ENCODE assay signal across 11 cellular contexts in the genomic region with DNA sequence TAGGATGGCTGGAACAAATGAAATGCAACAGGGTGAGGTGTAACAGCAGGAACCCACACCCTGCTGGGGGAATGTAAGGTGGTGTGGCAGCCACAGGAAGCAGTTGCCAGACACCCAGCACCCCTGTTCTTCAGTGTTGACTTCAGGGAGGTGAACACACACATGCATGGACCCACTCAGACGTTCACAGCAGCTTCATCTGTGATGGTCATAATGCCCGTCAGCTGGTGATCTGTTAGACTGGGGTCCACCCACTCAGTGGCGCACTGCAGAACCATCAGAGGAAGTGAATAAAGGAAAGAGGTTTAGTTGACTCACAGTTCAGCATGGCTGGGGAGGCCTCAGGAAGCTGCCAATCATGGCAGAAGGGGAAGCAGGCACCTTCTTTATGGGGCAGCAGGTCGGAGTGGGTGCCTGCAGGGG. TPM values are rescaled to one million over a fixed set of nuclear protein-coding genes. Genes with fewer than 3 reads are reported as not detected.
A peak's percentile ranks its signal among the peaks of the same experiment; 100 is the strongest.
DNase-seq lines count a peak whose midpoint lies in the region; ATAC-seq, FAIRE-seq and TF ChIP-seq lines count a peak whose summit lies in the region.
"Had no signal": no experiment of that assay in that cellular context is flagged by ENCODE, and none has a peak within 500 bp of the region (broad histone marks: within the 10 kb centered on the region; RNA-seq: fewer than 3 reads in every experiment).

No MANE protein-coding gene starts in this region.

- no peaks in the 10 kb centered on the region for H3K9me3 Mint-ChIP-seq in T-cell

- no peak overlapping the region for H3K4me3 ChIP-seq in GM12878
- H3K4me3 ChIP-seq: Peyer's patch had no signal

- ATAC-seq in T-cell (replicated peaks in 1 of 4) (peak in 1 of 4 experiments; percentile 36), GM12878 (peak; percentile 50), GM21423 (IDR thresholded peaks at IDR 0.05; ENCODE audit: unreplicated experiment) (no peak), HG02759 (IDR thresholded peaks at IDR 0.05; ENCODE audit: unreplicated experiment) (no peak)

- no peak overlapping the region for H2AFZ ChIP-seq in GM12878 (ENCODE audit: control insufficient read depth, low read depth, low read length)

- H3K36me3 Mint-ChIP-seq in T-cell, result peaks cover 3% of the 10 kb centered on the region

- no peak for TF ChIP-seq POLR2A in GM12878 (IDR thresholded peaks at IDR 0.05; ENCODE audit: low read depth, low read length)

- no peak overlapping the region for H3K27ac ChIP-seq in GM12878 (ENCODE audit: control insufficient read depth, insufficient read depth)
- H3K27ac ChIP-seq: epithelial cell of prostate, Peyer's patch had no signal

- in situ Hi-C loops in GM12878 (cut with MboI), result no loop called here

- no peak overlapping the region for H3K4me2 ChIP-seq in GM12878 (ENCODE audit: control insufficient read depth, insufficient read depth)

- WGBS in GM12878 (ENCODE audit: insufficient coverage, insufficient replicate concordance, low lambda C conversion rate, missing lambda C conversion rate), result 15% methylated on average over 4 of the region's 4 CpGs

- H3K4me1 ChIP-seq in GM12878 (ENCODE audit: control insufficient read depth, insufficient read depth, low read length), result no peaks in the 10 kb centered on the region; the same call in none of the 2 replicates
- H3K4me1 ChIP-seq: Peyer's patch had no signal

- H3K4me3 Mint-ChIP-seq in T-cell, result no peak overlapping the region

- H3K9ac ChIP-seq in GM12878 (ENCODE audit: control insufficient read depth, insufficient read depth, low read length), result no peak overlapping the region

- CTCF ChIA-PET in T-cell (lab: Charles Lee), result no interaction called here
- CTCF ChIA-PET in GM12878 (lab: Yijun Ruan, JAX), result interaction anchor here (1.8 kb wide), 1 partner anchor 106 kb away, joined by 7 read pairs; no protein-coding TSS in a partner anchor

- no peak for TF ChIP-seq RAD21 in GM12878 (IDR thresholded peaks at IDR 0.05; ENCODE audit: insufficient read depth, low read depth, low read length)

- no peaks in the 10 kb centered on the region for H3K9me3 ChIP-seq in GM12878 (replicated peaks; ENCODE audit: control insufficient read depth, insufficient read depth, low read length)
- H3K9me3 ChIP-seq: Peyer's patch had no signal

- H3K79me2 ChIP-seq in GM12878 (ENCODE audit: control insufficient read depth, insufficient read depth, low read length), result no peaks in the 10 kb centered on the region

- peak; percentile 43 for DNase-seq in HT1080 (ENCODE audit: low read depth)
- DNase-seq in T-cell, result peak in 2 of 34 experiments; percentile 23 to 30
- no peak for DNase-seq in GM12878 (ENCODE audit: low read depth, low spot score)
- peak; percentile 15 to 33 for DNase-seq in stimulated activated CD4-positive, alpha-beta T cell treated with anti-CD3 and anti-CD28 coated beads, Interleukin-4, amount 100 ng/mL, for 4 hours
- no peak for DNase-seq in GOT3 (lab: John Stamatoyannopoulos, UW)
- no peak for DNase-seq in hepatic stellate cell (ENCODE audit: low spot score)
- DNase-seq: DMS79 treated with DMSO at 0.1 percent for 48 hours, Peyer's patch had no signal

- H3K27ac Mint-ChIP-seq in T-cell, result peak overlapping the region; percentile 38 to 83

- intact Hi-C loops in GM12878 (cut with micrococcal nuclease; ENCODE audit: unreplicated experiment), result no loop called here

- no peaks in the 10 kb centered on the region for H3K27me3 Mint-ChIP-seq in T-cell

- RAD21 ChIA-PET in GM12878 (lab: Charles Lee; ENCODE audit: unreplicated experiment), result no interaction called here

- no peaks in the 10 kb centered on the region for H3K36me3 ChIP-seq in GM12878 (ENCODE audit: control insufficient read depth in 2 of 2, insufficient read depth in 2 of 2, low read length in 1 of 2)

- no peak for TF ChIP-seq CTCF in GM12878 (IDR thresholded peaks at IDR 0.05 in 2 of 3, conservative IDR thresholded peaks at IDR 0.05 in 1 of 3; ENCODE audit: control insufficient read depth in 2 of 3, extremely low read depth in 1 of 3, insufficient read depth in 1 of 3, low read depth in 3 of 3, low read length in 3 of 3)

- TF ChIP-seq EP300 in GM12878 (IDR thresholded peaks at IDR 0.05; ENCODE audit: borderline replicate concordance in 1 of 2, control insufficient read depth in 1 of 2, low read depth in 2 of 2, low read length in 2 of 2), result no peak

- FAIRE-seq in GM12878 (lab: Jason Lieb, UNC), result no peak

- BruUV-seq in GM12878 (replicated peaks; lab: Mats Ljungman, UMichigan), result no TSS peak

- POLR2A ChIA-PET in T-cell (lab: Charles Lee), result no interaction called here
- POLR2A ChIA-PET in GM12878 (lab: Charles Lee), result no interaction called here

- no peaks in the 10 kb centered on the region for H4K20me1 ChIP-seq in GM12878 (ENCODE audit: control insufficient read depth, insufficient read depth)

- SMC1A ChIA-PET in GM12878 (lab: Charles Lee; ENCODE audit: uncharacterized antibody, unreplicated experiment), result interaction anchor here (0.9 to 1.1 kb wide), 3 partner anchors 23 to 114 kb away, joined by 3 to 4 read pairs (median 3); no protein-coding TSS in a partner anchor

- peaks cover 11 to 15% (median 12%) of the 10 kb centered on the region in 3 donors for H3K4me1 Mint-ChIP-seq in T-cell

- H3K27me3 ChIP-seq in GM12878 (replicated peaks in 1 of 2; ENCODE audit: control insufficient read depth in 2 of 2, insufficient read depth in 2 of 2, low read length in 1 of 2), result no peaks in the 10 kb centered on the region
- H3K27me3 ChIP-seq: Peyer's patch had no signal

TF ChIP-seq in GM12878, 131 proteins besides CTCF, POLR2A, EP300 and RAD21:
- TF ChIP-seq, protein P1, sequence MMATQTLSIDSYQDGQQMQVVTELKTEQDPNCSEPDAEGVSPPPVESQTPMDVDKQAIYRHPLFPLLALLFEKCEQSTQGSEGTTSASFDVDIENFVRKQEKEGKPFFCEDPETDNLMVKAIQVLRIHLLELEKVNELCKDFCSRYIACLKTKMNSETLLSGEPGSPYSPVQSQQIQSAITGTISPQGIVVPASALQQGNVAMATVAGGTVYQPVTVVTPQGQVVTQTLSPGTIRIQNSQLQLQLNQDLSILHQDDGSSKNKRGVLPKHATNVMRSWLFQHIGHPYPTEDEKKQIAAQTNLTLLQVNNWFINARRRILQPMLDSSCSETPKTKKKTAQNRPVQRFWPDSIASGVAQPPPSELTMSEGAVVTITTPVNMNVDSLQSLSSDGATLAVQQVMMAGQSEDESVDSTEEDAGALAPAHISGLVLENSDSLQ (IDR thresholded peaks at IDR 0.05), result peak; percentile 80
- TF ChIP-seq RB1 (IDR thresholded peaks at IDR 0.05; ENCODE audit: borderline replicate concordance), result no peak

RNA-seq across cellular contexts. Expression of a gene that starts 22.7 kb away (rescaled TPM):
- 0.20 TPM in 1 of 2 replicates, not detected in the other for total RNA-seq in HT1080 (2014; rRNA removed; shearing (Covaris generic))
- polyA plus RNA-seq in HT1080 (2015; cell fraction: cytosol; rRNA removed), result 0.03 TPM in 1 of 2 replicates, not detected in the other
- 1.0 and 1.1 TPM in 2 replicates for polyA plus RNA-seq in HT1080 (2015; cell fraction: nucleus; rRNA removed)
- total RNA-seq in T-cell, result 1 to 10 TPM in 4 of 5 donors, under 1 TPM in 1; 0.93 to 9.0 (median 6.0) TPM
- 1.2 and 2.5 TPM in 2 replicates for total RNA-seq in GM12878 (2013; cell fraction: nucleolus; rRNA removed)
- total RNA-seq in GM12878 (2014; rRNA removed), result 0.49 and 1.0 TPM in 2 replicates
- total RNA-seq in GM12878 (2014; rRNA removed; fragmentation: Illumina TruSeq; extraction: Trizol), result 0.54 and 0.64 TPM in 2 replicates
- 2.7 and 4.0 TPM in 2 replicates for total RNA-seq in GM12878 (2021)
- 0.18 TPM for polyA plus RNA-seq in GM12878 (2011; ENCODE audit: low read depth)
- 0.12 and 0.15 TPM in 2 replicates for polyA plus RNA-seq in GM12878 (2011; rRNA removed)
- polyA plus RNA-seq in GM12878 (2011; cell fraction: cytosol; rRNA removed), result 0.15 and 0.32 TPM in 2 replicates
- 2.1 and 2.2 TPM in 2 replicates for polyA plus RNA-seq in GM12878 (2011; cell fraction: nucleus; rRNA removed)
- 0.32 and 0.34 TPM in 2 replicates for polyA plus RNA-seq in GM12878 (2012)
- polyA plus RNA-seq in GM12878 (2014; fragmentation: Illumina TruSeq; extraction: Trizol), result 0.12 TPM in 1 of 2 replicates, not detected in the other
- under 1 TPM in 1 of 2 experiments, not detected in 1; 0.02 TPM for polyA plus RNA-seq in GM12878 (2014; fragmentation: Nextera tagmentation; extraction: Ambion mirVana)
- 0.63 and 0.80 TPM in 2 replicates for polyA plus RNA-seq in GM12878 (2014; rRNA removed)
- 1 to 10 TPM; 1.1 to 1.3 TPM for polyA plus RNA-seq in GM12878 (2016; fragmentation: Nextera tagmentation; extraction: Ambion mirVana)
- polyA minus RNA-seq in GM12878 (2011; rRNA and poly(A)+ RNA removed), result 0.10 and 0.15 TPM in 2 replicates
- not detected in 2 replicates for polyA minus RNA-seq in GM12878 (2011; cell fraction: cytosol; rRNA and poly(A)+ RNA removed)
- 0.38 and 0.60 TPM in 2 replicates for polyA minus RNA-seq in GM12878 (2011; cell fraction: nucleus; rRNA and poly(A)+ RNA removed)

RNA-seq across cellular contexts. Expression of a gene that starts 44.0 kb away (rescaled TPM):
- total RNA-seq in HT1080 (2014; rRNA removed; shearing (Covaris generic)), result 57.8 and 78.4 TPM in 2 replicates
- 89.3 and 96.3 TPM in 2 replicates for polyA plus RNA-seq in HT1080 (2015; cell fraction: cytosol; rRNA removed)
- polyA plus RNA-seq in HT1080 (2015; cell fraction: nucleus; rRNA removed), result 243 and 244 TPM in 2 replicates
- total RNA-seq in T-cell (100 to 1,000 TPM; 111 to 152 (median 141) TPM), GM12878 (2014; rRNA removed) (53.3 and 62.6 TPM in 2 replicates), GM12878 (2014; rRNA removed; fragmentation: Illumina TruSeq; extraction: Trizol) (28.1 and 30.8 TPM in 2 replicates), GM12878 (2021) (138 and 162 TPM in 2 replicates)
- total RNA-seq in GM12878 (2013; cell fraction: nucleolus; rRNA removed), result 130 and 153 TPM in 2 replicates
- 20.4 TPM for polyA plus RNA-seq in GM12878 (2011; ENCODE audit: low read depth)
- polyA plus RNA-seq in GM12878 (2011; rRNA removed) (26.0 and 52.3 TPM in 2 replicates), GM12878 (2014; fragmentation: Illumina TruSeq; extraction: Trizol) (9.6 and 30.4 TPM in 2 replicates), GM12878 (2014; fragmentation: Nextera tagmentation; extraction: Ambion mirVana) (under 1 TPM; 0.14 to 0.69 TPM), GM12878 (2014; rRNA removed) (114 and 134 TPM in 2 replicates), GM12878 (2016; fragmentation: Nextera tagmentation; extraction: Ambion mirVana) (10 to 100 TPM in 1 of 2 experiments, 1 to 10 TPM in 1; 7.7 to 10.3 TPM)
- polyA plus RNA-seq in GM12878 (2011; cell fraction: cytosol; rRNA removed), result 41.2 and 55.8 TPM in 2 replicates
- 459 and 605 TPM in 2 replicates for polyA plus RNA-seq in GM12878 (2011; cell fraction: nucleus; rRNA removed)
- polyA plus RNA-seq in GM12878 (2012), result 68.8 and 74.0 TPM in 2 replicates
- 22.1 and 40.2 TPM in 2 replicates for polyA minus RNA-seq in GM12878 (2011; rRNA and poly(A)+ RNA removed)
- 42.9 and 49.3 TPM in 2 replicates for polyA minus RNA-seq in GM12878 (2011; cell fraction: cytosol; rRNA and poly(A)+ RNA removed)
- polyA minus RNA-seq in GM12878 (2011; cell fraction: nucleus; rRNA and poly(A)+ RNA removed), result 62.5 and 113 TPM in 2 replicates

Comparison
In these comparisons a context has a peak if more than half of its experiments do, and no peak if none do; other contexts are left out.
1. DNase-seq: peak in HT1080 (single experiment) and stimulated activated CD4-positive, alpha-beta T cell treated with anti-CD3 and anti-CD28 coated beads, Interleukin-4, amount 100 ng/mL, for 4 hours (2 of 2); none in GM12878 (single experiment), GOT3 (single experiment) and hepatic stellate cell (single experiment).